Comparison of ENCODE assay signal across 1 cellular context in the genomic region with DNA sequence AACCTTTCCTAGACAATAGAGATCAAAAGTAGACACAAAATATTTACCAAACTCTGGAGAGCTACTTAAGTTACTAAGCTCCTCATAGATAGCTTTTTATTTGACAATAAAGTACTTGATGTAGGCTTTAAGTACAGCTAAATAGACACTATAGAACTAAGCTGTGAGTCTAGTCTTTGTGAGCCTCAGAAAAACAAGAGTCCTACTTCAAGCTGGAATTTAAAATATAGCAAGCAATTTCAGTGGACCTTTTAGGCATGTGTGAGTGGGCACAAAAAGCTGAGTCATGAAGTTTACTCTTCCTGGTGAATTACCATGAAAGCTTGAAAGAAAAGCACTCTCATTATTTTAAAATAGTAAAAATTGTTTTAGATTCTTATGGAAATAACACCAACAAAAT.
TF ChIP-seq lines count a peak whose summit lies in the region.

No MANE protein-coding gene starts in this region.

TF ChIP-seq in K562, 482 proteins besides CTCF, POLR2A, EP300 and RAD21 (continued from another document and continues in another):
- TF ChIP-seq, protein P1, sequence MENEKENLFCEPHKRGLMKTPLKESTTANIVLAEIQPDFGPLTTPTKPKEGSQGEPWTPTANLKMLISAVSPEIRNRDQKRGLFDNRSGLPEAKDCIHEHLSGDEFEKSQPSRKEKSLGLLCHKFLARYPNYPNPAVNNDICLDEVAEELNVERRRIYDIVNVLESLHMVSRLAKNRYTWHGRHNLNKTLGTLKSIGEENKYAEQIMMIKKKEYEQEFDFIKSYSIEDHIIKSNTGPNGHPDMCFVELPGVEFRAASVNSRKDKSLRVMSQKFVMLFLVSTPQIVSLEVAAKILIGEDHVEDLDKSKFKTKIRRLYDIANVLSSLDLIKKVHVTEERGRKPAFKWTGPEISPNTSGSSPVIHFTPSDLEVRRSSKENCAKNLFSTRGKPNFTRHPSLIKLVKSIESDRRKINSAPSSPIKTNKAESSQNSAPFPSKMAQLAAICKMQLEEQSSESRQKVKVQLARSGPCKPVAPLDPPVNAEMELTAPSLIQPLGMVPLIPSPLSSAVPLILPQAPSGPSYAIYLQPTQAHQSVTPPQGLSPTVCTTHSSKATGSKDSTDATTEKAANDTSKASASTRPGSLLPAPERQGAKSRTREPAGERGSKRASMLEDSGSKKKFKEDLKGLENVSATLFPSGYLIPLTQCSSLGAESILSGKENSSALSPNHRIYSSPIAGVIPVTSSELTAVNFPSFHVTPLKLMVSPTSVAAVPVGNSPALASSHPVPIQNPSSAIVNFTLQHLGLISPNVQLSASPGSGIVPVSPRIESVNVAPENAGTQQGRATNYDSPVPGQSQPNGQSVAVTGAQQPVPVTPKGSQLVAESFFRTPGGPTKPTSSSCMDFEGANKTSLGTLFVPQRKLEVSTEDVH (IDR thresholded peaks at IDR 0.05; ENCODE audit: low read depth, partially characterized antibody) = no peak
- TF ChIP-seq ZNF780A (CRISPR knock-in tag; IDR thresholded peaks at IDR 0.05) = no peak
- TF ChIP-seq ZSCAN32 (CRISPR knock-in tag; IDR thresholded peaks at IDR 0.05) = no peak
- no peak for TF ChIP-seq ZNF133 (CRISPR knock-in tag; IDR thresholded peaks at IDR 0.05)
- no peak for TF ChIP-seq MXI1 (IDR thresholded peaks at IDR 0.05; ENCODE audit: low read depth, low read length)
- TF ChIP-seq ADNP (tag; IDR thresholded peaks at IDR 0.05) = no peak
- no peak for TF ChIP-seq MYNN (IDR thresholded peaks at IDR 0.05)
- no peak for TF ChIP-seq MYNN (CRISPR knock-in tag; IDR thresholded peaks at IDR 0.05)
- TF ChIP-seq, protein P2, sequence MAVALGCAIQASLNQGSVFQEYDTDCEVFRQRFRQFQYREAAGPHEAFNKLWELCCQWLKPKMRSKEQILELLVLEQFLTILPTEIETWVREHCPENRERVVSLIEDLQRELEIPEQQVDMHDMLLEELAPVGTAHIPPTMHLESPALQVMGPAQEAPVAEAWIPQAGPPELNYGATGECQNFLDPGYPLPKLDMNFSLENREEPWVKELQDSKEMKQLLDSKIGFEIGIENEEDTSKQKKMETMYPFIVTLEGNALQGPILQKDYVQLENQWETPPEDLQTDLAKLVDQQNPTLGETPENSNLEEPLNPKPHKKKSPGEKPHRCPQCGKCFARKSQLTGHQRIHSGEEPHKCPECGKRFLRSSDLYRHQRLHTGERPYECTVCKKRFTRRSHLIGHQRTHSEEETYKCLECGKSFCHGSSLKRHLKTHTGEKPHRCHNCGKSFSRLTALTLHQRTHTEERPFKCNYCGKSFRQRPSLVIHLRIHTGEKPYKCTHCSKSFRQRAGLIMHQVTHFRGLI (CRISPR knock-in tag; IDR thresholded peaks at IDR 0.05) = no peak
- TF ChIP-seq, protein P3, sequence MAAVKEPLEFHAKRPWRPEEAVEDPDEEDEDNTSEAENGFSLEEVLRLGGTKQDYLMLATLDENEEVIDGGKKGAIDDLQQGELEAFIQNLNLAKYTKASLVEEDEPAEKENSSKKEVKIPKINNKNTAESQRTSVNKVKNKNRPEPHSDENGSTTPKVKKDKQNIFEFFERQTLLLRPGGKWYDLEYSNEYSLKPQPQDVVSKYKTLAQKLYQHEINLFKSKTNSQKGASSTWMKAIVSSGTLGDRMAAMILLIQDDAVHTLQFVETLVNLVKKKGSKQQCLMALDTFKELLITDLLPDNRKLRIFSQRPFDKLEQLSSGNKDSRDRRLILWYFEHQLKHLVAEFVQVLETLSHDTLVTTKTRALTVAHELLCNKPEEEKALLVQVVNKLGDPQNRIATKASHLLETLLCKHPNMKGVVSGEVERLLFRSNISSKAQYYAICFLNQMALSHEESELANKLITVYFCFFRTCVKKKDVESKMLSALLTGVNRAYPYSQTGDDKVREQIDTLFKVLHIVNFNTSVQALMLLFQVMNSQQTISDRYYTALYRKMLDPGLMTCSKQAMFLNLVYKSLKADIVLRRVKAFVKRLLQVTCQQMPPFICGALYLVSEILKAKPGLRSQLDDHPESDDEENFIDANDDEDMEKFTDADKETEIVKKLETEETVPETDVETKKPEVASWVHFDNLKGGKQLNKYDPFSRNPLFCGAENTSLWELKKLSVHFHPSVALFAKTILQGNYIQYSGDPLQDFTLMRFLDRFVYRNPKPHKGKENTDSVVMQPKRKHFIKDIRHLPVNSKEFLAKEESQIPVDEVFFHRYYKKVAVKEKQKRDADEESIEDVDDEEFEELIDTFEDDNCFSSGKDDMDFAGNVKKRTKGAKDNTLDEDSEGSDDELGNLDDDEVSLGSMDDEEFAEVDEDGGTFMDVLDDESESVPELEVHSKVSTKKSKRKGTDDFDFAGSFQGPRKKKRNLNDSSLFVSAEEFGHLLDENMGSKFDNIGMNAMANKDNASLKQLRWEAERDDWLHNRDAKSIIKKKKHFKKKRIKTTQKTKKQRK (IDR thresholded peaks at IDR 0.05; ENCODE audit: borderline replicate concordance, low read depth, low read length) = no peak
- TF ChIP-seq, protein P4, sequence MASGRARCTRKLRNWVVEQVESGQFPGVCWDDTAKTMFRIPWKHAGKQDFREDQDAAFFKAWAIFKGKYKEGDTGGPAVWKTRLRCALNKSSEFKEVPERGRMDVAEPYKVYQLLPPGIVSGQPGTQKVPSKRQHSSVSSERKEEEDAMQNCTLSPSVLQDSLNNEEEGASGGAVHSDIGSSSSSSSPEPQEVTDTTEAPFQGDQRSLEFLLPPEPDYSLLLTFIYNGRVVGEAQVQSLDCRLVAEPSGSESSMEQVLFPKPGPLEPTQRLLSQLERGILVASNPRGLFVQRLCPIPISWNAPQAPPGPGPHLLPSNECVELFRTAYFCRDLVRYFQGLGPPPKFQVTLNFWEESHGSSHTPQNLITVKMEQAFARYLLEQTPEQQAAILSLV (tag; IDR thresholded peaks at IDR 0.05) = no peak
- peak; percentile 92 for TF ChIP-seq NFE2 (IDR thresholded peaks at IDR 0.05; ENCODE audit: low read depth)
- TF ChIP-seq, protein P5, sequence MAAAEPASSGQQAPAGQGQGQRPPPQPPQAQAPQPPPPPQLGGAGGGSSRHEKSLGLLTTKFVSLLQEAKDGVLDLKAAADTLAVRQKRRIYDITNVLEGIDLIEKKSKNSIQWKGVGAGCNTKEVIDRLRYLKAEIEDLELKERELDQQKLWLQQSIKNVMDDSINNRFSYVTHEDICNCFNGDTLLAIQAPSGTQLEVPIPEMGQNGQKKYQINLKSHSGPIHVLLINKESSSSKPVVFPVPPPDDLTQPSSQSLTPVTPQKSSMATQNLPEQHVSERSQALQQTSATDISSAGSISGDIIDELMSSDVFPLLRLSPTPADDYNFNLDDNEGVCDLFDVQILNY (CRISPR knock-in tag; IDR thresholded peaks at IDR 0.05) = no peak
- TF ChIP-seq, protein P6, sequence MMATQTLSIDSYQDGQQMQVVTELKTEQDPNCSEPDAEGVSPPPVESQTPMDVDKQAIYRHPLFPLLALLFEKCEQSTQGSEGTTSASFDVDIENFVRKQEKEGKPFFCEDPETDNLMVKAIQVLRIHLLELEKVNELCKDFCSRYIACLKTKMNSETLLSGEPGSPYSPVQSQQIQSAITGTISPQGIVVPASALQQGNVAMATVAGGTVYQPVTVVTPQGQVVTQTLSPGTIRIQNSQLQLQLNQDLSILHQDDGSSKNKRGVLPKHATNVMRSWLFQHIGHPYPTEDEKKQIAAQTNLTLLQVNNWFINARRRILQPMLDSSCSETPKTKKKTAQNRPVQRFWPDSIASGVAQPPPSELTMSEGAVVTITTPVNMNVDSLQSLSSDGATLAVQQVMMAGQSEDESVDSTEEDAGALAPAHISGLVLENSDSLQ (IDR thresholded peaks at IDR 0.05) = no peak
- no peak for TF ChIP-seq GABPA (tag; conservative IDR thresholded peaks at IDR 0.05; ENCODE audit: low read depth)
- TF ChIP-seq ZFP1 (CRISPR knock-in tag; IDR thresholded peaks at IDR 0.05) = no peak
- TF ChIP-seq HDAC8 (tag; IDR thresholded peaks at IDR 0.05) = no peak
- TF ChIP-seq RUNX1 (IDR thresholded peaks at IDR 0.05; ENCODE audit: low read depth) = no peak
- no peak for TF ChIP-seq EGR1 (conservative IDR thresholded peaks at IDR 0.05)
- TF ChIP-seq, protein P7, sequence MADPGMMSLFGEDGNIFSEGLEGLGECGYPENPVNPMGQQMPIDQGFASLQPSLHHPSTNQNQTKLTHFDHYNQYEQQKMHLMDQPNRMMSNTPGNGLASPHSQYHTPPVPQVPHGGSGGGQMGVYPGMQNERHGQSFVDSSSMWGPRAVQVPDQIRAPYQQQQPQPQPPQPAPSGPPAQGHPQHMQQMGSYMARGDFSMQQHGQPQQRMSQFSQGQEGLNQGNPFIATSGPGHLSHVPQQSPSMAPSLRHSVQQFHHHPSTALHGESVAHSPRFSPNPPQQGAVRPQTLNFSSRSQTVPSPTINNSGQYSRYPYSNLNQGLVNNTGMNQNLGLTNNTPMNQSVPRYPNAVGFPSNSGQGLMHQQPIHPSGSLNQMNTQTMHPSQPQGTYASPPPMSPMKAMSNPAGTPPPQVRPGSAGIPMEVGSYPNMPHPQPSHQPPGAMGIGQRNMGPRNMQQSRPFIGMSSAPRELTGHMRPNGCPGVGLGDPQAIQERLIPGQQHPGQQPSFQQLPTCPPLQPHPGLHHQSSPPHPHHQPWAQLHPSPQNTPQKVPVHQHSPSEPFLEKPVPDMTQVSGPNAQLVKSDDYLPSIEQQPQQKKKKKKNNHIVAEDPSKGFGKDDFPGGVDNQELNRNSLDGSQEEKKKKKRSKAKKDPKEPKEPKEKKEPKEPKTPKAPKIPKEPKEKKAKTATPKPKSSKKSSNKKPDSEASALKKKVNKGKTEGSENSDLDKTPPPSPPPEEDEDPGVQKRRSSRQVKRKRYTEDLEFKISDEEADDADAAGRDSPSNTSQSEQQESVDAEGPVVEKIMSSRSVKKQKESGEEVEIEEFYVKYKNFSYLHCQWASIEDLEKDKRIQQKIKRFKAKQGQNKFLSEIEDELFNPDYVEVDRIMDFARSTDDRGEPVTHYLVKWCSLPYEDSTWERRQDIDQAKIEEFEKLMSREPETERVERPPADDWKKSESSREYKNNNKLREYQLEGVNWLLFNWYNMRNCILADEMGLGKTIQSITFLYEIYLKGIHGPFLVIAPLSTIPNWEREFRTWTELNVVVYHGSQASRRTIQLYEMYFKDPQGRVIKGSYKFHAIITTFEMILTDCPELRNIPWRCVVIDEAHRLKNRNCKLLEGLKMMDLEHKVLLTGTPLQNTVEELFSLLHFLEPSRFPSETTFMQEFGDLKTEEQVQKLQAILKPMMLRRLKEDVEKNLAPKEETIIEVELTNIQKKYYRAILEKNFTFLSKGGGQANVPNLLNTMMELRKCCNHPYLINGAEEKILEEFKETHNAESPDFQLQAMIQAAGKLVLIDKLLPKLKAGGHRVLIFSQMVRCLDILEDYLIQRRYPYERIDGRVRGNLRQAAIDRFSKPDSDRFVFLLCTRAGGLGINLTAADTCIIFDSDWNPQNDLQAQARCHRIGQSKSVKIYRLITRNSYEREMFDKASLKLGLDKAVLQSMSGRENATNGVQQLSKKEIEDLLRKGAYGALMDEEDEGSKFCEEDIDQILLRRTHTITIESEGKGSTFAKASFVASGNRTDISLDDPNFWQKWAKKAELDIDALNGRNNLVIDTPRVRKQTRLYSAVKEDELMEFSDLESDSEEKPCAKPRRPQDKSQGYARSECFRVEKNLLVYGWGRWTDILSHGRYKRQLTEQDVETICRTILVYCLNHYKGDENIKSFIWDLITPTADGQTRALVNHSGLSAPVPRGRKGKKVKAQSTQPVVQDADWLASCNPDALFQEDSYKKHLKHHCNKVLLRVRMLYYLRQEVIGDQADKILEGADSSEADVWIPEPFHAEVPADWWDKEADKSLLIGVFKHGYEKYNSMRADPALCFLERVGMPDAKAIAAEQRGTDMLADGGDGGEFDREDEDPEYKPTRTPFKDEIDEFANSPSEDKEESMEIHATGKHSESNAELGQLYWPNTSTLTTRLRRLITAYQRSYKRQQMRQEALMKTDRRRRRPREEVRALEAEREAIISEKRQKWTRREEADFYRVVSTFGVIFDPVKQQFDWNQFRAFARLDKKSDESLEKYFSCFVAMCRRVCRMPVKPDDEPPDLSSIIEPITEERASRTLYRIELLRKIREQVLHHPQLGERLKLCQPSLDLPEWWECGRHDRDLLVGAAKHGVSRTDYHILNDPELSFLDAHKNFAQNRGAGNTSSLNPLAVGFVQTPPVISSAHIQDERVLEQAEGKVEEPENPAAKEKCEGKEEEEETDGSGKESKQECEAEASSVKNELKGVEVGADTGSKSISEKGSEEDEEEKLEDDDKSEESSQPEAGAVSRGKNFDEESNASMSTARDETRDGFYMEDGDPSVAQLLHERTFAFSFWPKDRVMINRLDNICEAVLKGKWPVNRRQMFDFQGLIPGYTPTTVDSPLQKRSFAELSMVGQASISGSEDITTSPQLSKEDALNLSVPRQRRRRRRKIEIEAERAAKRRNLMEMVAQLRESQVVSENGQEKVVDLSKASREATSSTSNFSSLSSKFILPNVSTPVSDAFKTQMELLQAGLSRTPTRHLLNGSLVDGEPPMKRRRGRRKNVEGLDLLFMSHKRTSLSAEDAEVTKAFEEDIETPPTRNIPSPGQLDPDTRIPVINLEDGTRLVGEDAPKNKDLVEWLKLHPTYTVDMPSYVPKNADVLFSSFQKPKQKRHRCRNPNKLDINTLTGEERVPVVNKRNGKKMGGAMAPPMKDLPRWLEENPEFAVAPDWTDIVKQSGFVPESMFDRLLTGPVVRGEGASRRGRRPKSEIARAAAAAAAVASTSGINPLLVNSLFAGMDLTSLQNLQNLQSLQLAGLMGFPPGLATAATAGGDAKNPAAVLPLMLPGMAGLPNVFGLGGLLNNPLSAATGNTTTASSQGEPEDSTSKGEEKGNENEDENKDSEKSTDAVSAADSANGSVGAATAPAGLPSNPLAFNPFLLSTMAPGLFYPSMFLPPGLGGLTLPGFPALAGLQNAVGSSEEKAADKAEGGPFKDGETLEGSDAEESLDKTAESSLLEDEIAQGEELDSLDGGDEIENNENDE (IDR thresholded peaks at IDR 0.05; ENCODE audit: low read depth, low read length) = no peak
- no peak for TF ChIP-seq ZFPM2 (CRISPR knock-in tag; IDR thresholded peaks at IDR 0.05)
- 0 out of 2 replicates have a peak, but pooled peaks have one; percentile 17 for TF ChIP-seq SMARCA4 (IDR thresholded peaks at IDR 0.05)
- no peak for TF ChIP-seq CBX2 (IDR thresholded peaks at IDR 0.05; ENCODE audit: insufficient read depth, low read length, poor library complexity, severe bottlenecking)
- TF ChIP-seq MEF2A (IDR thresholded peaks at IDR 0.05; ENCODE audit: control insufficient read depth, low read depth, low read length) = no peak
- TF ChIP-seq ZNF436 (CRISPR knock-in tag; IDR thresholded peaks at IDR 0.05) = no peak
- TF ChIP-seq SMAD1 (IDR thresholded peaks at IDR 0.05; ENCODE audit: low read depth, low read length, partially characterized antibody) = no peak
- 0 out of 4 replicates have a peak, but pooled peaks of 1 of the 2 experiments have one; percentile 11 for TF ChIP-seq NRF1 (conservative IDR thresholded peaks at IDR 0.05 in 1 of 2, IDR thresholded peaks at IDR 0.05 in 1 of 2)
- no peak for TF ChIP-seq ZNF431 (CRISPR knock-in tag; IDR thresholded peaks at IDR 0.05)
- TF ChIP-seq ZNF224 (CRISPR knock-in tag; IDR thresholded peaks at IDR 0.05) = no peak
- TF ChIP-seq ZNF174 (CRISPR knock-in tag; IDR thresholded peaks at IDR 0.05) = no peak
- TF ChIP-seq, protein P8, sequence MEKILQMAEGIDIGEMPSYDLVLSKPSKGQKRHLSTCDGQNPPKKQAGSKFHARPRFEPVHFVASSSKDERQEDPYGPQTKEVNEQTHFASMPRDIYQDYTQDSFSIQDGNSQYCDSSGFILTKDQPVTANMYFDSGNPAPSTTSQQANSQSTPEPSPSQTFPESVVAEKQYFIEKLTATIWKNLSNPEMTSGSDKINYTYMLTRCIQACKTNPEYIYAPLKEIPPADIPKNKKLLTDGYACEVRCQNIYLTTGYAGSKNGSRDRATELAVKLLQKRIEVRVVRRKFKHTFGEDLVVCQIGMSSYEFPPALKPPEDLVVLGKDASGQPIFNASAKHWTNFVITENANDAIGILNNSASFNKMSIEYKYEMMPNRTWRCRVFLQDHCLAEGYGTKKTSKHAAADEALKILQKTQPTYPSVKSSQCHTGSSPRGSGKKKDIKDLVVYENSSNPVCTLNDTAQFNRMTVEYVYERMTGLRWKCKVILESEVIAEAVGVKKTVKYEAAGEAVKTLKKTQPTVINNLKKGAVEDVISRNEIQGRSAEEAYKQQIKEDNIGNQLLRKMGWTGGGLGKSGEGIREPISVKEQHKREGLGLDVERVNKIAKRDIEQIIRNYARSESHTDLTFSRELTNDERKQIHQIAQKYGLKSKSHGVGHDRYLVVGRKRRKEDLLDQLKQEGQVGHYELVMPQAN (IDR thresholded peaks at IDR 0.05; ENCODE audit: borderline replicate concordance) = no peak
- TF ChIP-seq ZNF3 (CRISPR knock-in tag; IDR thresholded peaks at IDR 0.05) = no peak
